Comparison of ENCODE assay signal across 8 cellular contexts in the genomic region with DNA sequence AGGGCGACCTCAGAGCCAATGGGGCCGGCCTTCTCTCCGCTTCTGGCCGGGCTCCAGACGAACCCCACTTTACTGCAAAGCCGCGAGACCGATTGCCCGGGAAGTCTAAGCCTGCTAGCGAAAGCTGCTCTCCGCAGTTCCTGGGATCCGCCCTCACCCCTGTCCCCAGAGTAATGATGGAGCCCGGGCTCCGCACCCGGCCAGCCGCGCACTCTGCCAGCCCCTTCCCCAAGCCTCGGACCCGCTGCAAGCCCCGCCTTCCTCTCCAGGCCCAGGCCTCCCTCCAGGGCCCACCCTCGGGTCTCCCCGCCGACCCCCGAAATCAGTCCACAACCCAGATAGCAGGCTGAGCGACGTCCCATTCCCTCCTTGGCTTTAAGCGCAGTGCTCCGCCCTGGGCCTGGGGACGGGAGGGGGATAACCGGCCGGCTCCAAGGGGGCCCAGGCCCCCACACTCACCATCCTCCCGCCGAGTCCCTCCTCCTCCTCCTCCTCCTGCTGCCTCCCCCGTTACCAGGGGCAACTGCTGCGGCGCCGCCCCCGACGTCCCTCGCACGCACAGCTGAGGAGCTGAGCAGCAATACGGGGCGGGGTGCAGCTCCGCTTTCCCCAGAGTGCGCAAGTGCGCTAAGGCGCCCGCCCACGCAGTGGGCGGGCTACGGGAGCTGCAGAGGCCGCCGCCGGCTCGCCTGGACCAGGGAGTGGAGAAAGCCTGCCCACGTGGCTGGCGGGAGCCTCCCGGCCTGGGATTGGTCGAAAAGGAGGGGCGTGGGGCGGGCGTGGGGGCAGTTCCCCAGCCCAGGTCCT. TPM values are rescaled to one million over a fixed set of nuclear protein-coding genes. Genes with fewer than 3 reads are reported as not detected.
DNase-seq lines count a peak whose midpoint lies in the region; ATAC-seq, FAIRE-seq and TF ChIP-seq lines count a peak whose summit lies in the region.

A gene with protein sequence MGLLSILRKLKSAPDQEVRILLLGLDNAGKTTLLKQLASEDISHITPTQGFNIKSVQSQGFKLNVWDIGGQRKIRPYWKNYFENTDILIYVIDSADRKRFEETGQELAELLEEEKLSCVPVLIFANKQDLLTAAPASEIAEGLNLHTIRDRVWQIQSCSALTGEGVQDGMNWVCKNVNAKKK (minus strand): TSS at position 584 of the 807 bp plus-strand sequence. CDS start 122 bp downstream, at position 462.

- H3K27me3 ChIP-seq in astrocyte (ENCODE audit: insufficient read depth, low read length): no peaks in the 10 kb centered on the region
- H3K27me3 ChIP-seq in rectal smooth muscle tissue (ENCODE audit: control insufficient read depth, insufficient read depth, low read length): no peaks in the 10 kb centered on the region
- H3K27me3 ChIP-seq in aorta (ENCODE audit: control insufficient read depth in 1 of 2, insufficient read depth in 2 of 2, low read length in 1 of 2): no peaks in the 10 kb centered on the region

- H3K9ac ChIP-seq in astrocyte (ENCODE audit: low read length): peak within 1 kb of the TSS; percentile 90
- H3K9ac ChIP-seq in rectal smooth muscle tissue (ENCODE audit: low read length): peak within 1 kb of the TSS; percentile 25

- H2AFZ ChIP-seq in astrocyte (ENCODE audit: low read depth, low read length): peak within 1 kb of the TSS; percentile 81

- peak within 1 kb of the TSS; percentile 84 for H3K27ac Mint-ChIP-seq in T-helper 2 cell treated with Interferon-gamma antibody and Interleukin-4, amounts not matched to agents 5 μg/mL and 100 μg/mL, for 36 hours
- peak within 1 kb of the TSS; percentile 91 for H3K27ac Mint-ChIP-seq in astrocyte (ENCODE audit: unreplicated experiment)

- peaks cover 4% of the 10 kb centered on the region for H3K36me3 Mint-ChIP-seq in T-helper 2 cell treated with Interferon-gamma antibody and Interleukin-4, amounts not matched to agents 5 μg/mL and 100 μg/mL, for 36 hours (ENCODE audit: low read depth)
- no peaks in the 10 kb centered on the region for H3K36me3 Mint-ChIP-seq in astrocyte (ENCODE audit: low read depth, unreplicated experiment)

- H3K36me3 ChIP-seq in astrocyte (ENCODE audit: insufficient read depth, low read length): no peaks in the 10 kb centered on the region
- H3K36me3 ChIP-seq in rectal smooth muscle tissue (ENCODE audit: control insufficient read depth, insufficient read depth, low read length): no peaks in the 10 kb centered on the region
- no peaks in the 10 kb centered on the region for H3K36me3 ChIP-seq in aorta (ENCODE audit: control insufficient read depth in 1 of 2, insufficient read depth in 2 of 2, low read length in 1 of 2)

- H4K20me1 ChIP-seq in astrocyte (ENCODE audit: insufficient read depth, low read length): peaks cover 6% of the 10 kb centered on the region

- peaks cover 52% of the 10 kb centered on the region for H3K79me2 ChIP-seq in astrocyte (ENCODE audit: insufficient read depth, low read length)

- H3K4me1 ChIP-seq in astrocyte (ENCODE audit: insufficient read depth, low read length) (peaks cover 33% of the 10 kb centered on the region), rectal smooth muscle tissue (ENCODE audit: control insufficient read depth, insufficient read depth, low read length) (peaks cover 2% of the 10 kb centered on the region), aorta (ENCODE audit: control insufficient read depth in 1 of 2, insufficient read depth in 2 of 2, low read length in 2 of 2) (no peaks in the 10 kb centered on the region)

- peak within 1 kb of the TSS; percentile 89 for H3K4me2 ChIP-seq in astrocyte (ENCODE audit: low read length)

- no peaks in the 10 kb centered on the region for H3K9me3 Mint-ChIP-seq in T-helper 2 cell treated with Interferon-gamma antibody and Interleukin-4, amounts not matched to agents 5 μg/mL and 100 μg/mL, for 36 hours
- no peaks in the 10 kb centered on the region for H3K9me3 Mint-ChIP-seq in astrocyte (ENCODE audit: unreplicated experiment)

- no peak for FAIRE-seq in astrocyte (lab: Jason Lieb, UNC)

- DNase-seq in NCI-H187 treated with DMSO at 0.1 percent for 48 hours (lab: John Stamatoyannopoulos, UW) (peak; percentile 54), astrocyte (ENCODE audit: low read depth) (peak; percentile 96), hepatic stellate cell (ENCODE audit: low spot score) (peak; percentile 98), aorta (peak; percentile 99)
- peak; percentile 97 for DNase-seq in T-helper 2 cell treated with Interferon-gamma antibody and Interleukin-4, amounts not matched to agents 5 μg/mL and 100 μg/mL, for 36 hours (ENCODE audit: low spot score)

- TF ChIP-seq CTCF in astrocyte (IDR thresholded peaks at IDR 0.05; ENCODE audit: insufficient read depth, low read depth, low read length): peak; percentile 32

- H3K27ac ChIP-seq in astrocyte (ENCODE audit: low read depth, low read length): peak within 1 kb of the TSS; percentile 89
- H3K27ac ChIP-seq in rectal smooth muscle tissue (ENCODE audit: low read depth, low read length): peak within 1 kb of the TSS; percentile 17
- H3K27ac ChIP-seq in aorta (ENCODE audit: low read depth in 1 of 2, low read length in 2 of 2): peak within 1 kb of the TSS in 1 of 2 donors; percentile 11

- 0 to 1% methylated on average over 60 to 62 of the region's 62 CpGs for WGBS in aorta, 2 donors

- H3K4me3 ChIP-seq in astrocyte (ENCODE audit: insufficient read depth, low read depth, low read length): peak within 1 kb of the TSS; percentile 87
- H3K4me3 ChIP-seq in rectal smooth muscle tissue (ENCODE audit: low read length): peak within 1 kb of the TSS; percentile 91
- H3K4me3 ChIP-seq in aorta (ENCODE audit: low read length in 2 of 2): peak within 1 kb of the TSS; percentile 48 to 69

- intact Hi-C loops in aorta (cut with DNase I): loop anchor here (5.0 kb wide), 2 partner anchors 37 to 67 kb away; no protein-coding TSS in a partner anchor

- ATAC-seq in GM18502 (IDR thresholded peaks at IDR 0.05; ENCODE audit: poor library complexity, unreplicated experiment) (peak; percentile 76), HG02943 (IDR thresholded peaks at IDR 0.05; ENCODE audit: low read depth, unreplicated experiment) (peak; percentile 74), aorta (ENCODE audit: low FRiP score) (peak; percentile 99)

- no peaks in the 10 kb centered on the region for H3K27me3 Mint-ChIP-seq in T-helper 2 cell treated with Interferon-gamma antibody and Interleukin-4, amounts not matched to agents 5 μg/mL and 100 μg/mL, for 36 hours (ENCODE audit: low read depth)
- H3K27me3 Mint-ChIP-seq in astrocyte (ENCODE audit: low read depth, unreplicated experiment): no peaks in the 10 kb centered on the region

- peak within 1 kb of the TSS; percentile 88 for H3K4me3 Mint-ChIP-seq in T-helper 2 cell treated with Interferon-gamma antibody and Interleukin-4, amounts not matched to agents 5 μg/mL and 100 μg/mL, for 36 hours
- peak within 1 kb of the TSS; percentile 97 for H3K4me3 Mint-ChIP-seq in astrocyte (ENCODE audit: unreplicated experiment)

- H3K4me1 Mint-ChIP-seq in T-helper 2 cell treated with Interferon-gamma antibody and Interleukin-4, amounts not matched to agents 5 μg/mL and 100 μg/mL, for 36 hours (ENCODE audit: low read depth): peaks cover 51% of the 10 kb centered on the region
- peaks cover 34% of the 10 kb centered on the region for H3K4me1 Mint-ChIP-seq in astrocyte (ENCODE audit: low read depth, unreplicated experiment)

- H3K9me3 ChIP-seq in astrocyte (ENCODE audit: insufficient read depth, low read depth, low read length) (no peaks in the 10 kb centered on the region), aorta (ENCODE audit: control insufficient read depth, low read length) (no peaks in the 10 kb centered on the region)

RNA-seq across cellular contexts. Expression of the gene that starts here (rescaled TPM):
- total RNA-seq in astrocyte (16.6 and 18.2 TPM in 2 replicates), aorta (1 to 10 TPM; 8.2 to 8.6 TPM)
- polyA plus RNA-seq in aorta: 10 to 100 TPM; 17.3 to 18.9 TPM
